9 cellular contexts compared by ENCODE assay signal in genomic region chr13:85798999-85799646, GRCh38. TPM values are rescaled to one million over a fixed set of nuclear protein-coding genes. Genes with fewer than 3 reads are reported as not detected.
DNase-seq lines count a peak whose midpoint lies in the region; ATAC-seq and TF ChIP-seq lines count a peak whose summit lies in the region.
"Had no signal": no experiment of that assay in that cellular context is flagged by ENCODE, and none has a peak within 500 bp of the region (broad histone marks: within the 10 kb centered on the region; RNA-seq: fewer than 3 reads in every experiment).

SLITRK6 (minus strand) TSS chr13:85799419; CDS start chr13:85796508, 2,911 bp downstream.

- ATAC-seq in esophagus mucosa = peak; percentile 99
- no peak for ATAC-seq in HG02970 (IDR thresholded peaks at IDR 0.05; ENCODE audit: low FRiP score, unreplicated experiment)

- intact Hi-C loops in posterior cingulate gyrus (cut with DNase I) = no loop called here

- DNase-seq in HFF-Myc (ENCODE audit: extremely low read depth, low read depth) = peak; percentile 62
- peak; percentile 93 for DNase-seq in NCI-H82 (lab: John Stamatoyannopoulos, UW)
- peak; percentile 35 for DNase-seq in retina
- DNase-seq in stimulated activated CD4-positive, alpha-beta T cell treated with anti-CD3 and anti-CD28 coated beads, Interleukin-4, amount 100 ng/mL, for 1 hour = no peak
- no peak for DNase-seq in activated naive CD4-positive, alpha-beta T cell (lab: John Stamatoyannopoulos, UW)
- DNase-seq in posterior cingulate gyrus = no peak

- peak within 1 kb of the TSS; percentile 43 for H3K4me3 ChIP-seq in HFF-Myc (replicated peaks; ENCODE audit: low read depth, low read length)

- TF ChIP-seq CTCF in HFF-Myc (IDR thresholded peaks at IDR 0.05; ENCODE audit: low read depth, low read length, missing control alignments) = peak; percentile 6

RNA-seq across cellular contexts. Expression of gene SLITRK6, which starts in this region (rescaled TPM):
- 4.0 TPM for total RNA-seq in esophagus mucosa
- total RNA-seq: lung microvascular endothelial cell had no signal

Comparison
In these comparisons a context has a peak if more than half of its experiments do, and no peak if none do; other contexts are left out.
1. DNase-seq: peak in HFF-Myc (single experiment), NCI-H82 (single experiment) and retina (single experiment); none in stimulated activated CD4-positive, alpha-beta T cell treated with anti-CD3 and anti-CD28 coated beads, Interleukin-4, amount 100 ng/mL, for 1 hour (single experiment), activated naive CD4-positive, alpha-beta T cell (0 of 4) and posterior cingulate gyrus (0 of 10).